Comparison of ENCODE assay signal across 8 cellular contexts in genomic region chr5:124453221-124454032, GRCh38.
A peak's percentile ranks its signal among the peaks of the same experiment; 100 is the strongest.
DNase-seq lines count a peak whose midpoint lies in the region; ATAC-seq and TF ChIP-seq lines count a peak whose summit lies in the region.

No MANE protein-coding gene starts in this region.

- TF ChIP-seq POLR2A in upper lobe of left lung (IDR thresholded peaks at IDR 0.05), result no peak

- H3K27me3 ChIP-seq in upper lobe of left lung, result no peaks in the 10 kb centered on the region

- no peak overlapping the region for H3K27ac Mint-ChIP-seq in activated T-helper 2 cell treated with anti-CD3 and anti-CD28 coated beads, Interferon-gamma antibody, Interleukin-2, Interleukin-4, amounts not matched to agents 10 μg/mL and 5 μg/mL and 100 μg/mL, durations not matched to agents 14 hours and 24 hours and 36 hours

- H3K9me3 Mint-ChIP-seq in activated T-helper 2 cell treated with anti-CD3 and anti-CD28 coated beads, Interferon-gamma antibody, Interleukin-2, Interleukin-4, amounts not matched to agents 10 μg/mL and 5 μg/mL and 100 μg/mL, durations not matched to agents 14 hours and 24 hours and 36 hours, result no peaks in the 10 kb centered on the region

- no peak for TF ChIP-seq CTCF in choroid plexus epithelial cell (conservative IDR thresholded peaks at IDR 0.05; ENCODE audit: low read depth, low read length)
- no peak for TF ChIP-seq CTCF in upper lobe of left lung (IDR thresholded peaks at IDR 0.05)

- no peak overlapping the region for H3K4me3 Mint-ChIP-seq in activated T-helper 2 cell treated with anti-CD3 and anti-CD28 coated beads, Interferon-gamma antibody, Interleukin-2, Interleukin-4, amounts not matched to agents 10 μg/mL and 5 μg/mL and 100 μg/mL, durations not matched to agents 14 hours and 24 hours and 36 hours (ENCODE audit: low read depth)

- TF ChIP-seq EP300 in upper lobe of left lung (IDR thresholded peaks at IDR 0.05), result no peak

- DNase-seq in ELR (ENCODE audit: low read depth) (peak; percentile 50), choroid plexus epithelial cell (ENCODE audit: low read depth) (peak; percentile 73), NCI-H146 (lab: John Stamatoyannopoulos, UW) (no peak), upper lobe of left lung (no peak), NCI-H1694 treated with DMSO at 0.1 percent for 48 hours (lab: John Stamatoyannopoulos, UW) (no peak)
- DNase-seq in activated T-helper 2 cell treated with anti-CD3 and anti-CD28 coated beads, Interferon-gamma antibody, Interleukin-2, Interleukin-4, amounts not matched to agents 10 μg/mL and 5 μg/mL and 100 μg/mL, durations not matched to agents 14 hours and 24 hours and 36 hours (ENCODE audit: low spot score), result no peak

- no peaks in the 10 kb centered on the region for H3K4me1 Mint-ChIP-seq in activated T-helper 2 cell treated with anti-CD3 and anti-CD28 coated beads, Interferon-gamma antibody, Interleukin-2, Interleukin-4, amounts not matched to agents 10 μg/mL and 5 μg/mL and 100 μg/mL, durations not matched to agents 14 hours and 24 hours and 36 hours (ENCODE audit: low read depth)

- H3K4me3 ChIP-seq in choroid plexus epithelial cell (ENCODE audit: low read depth, low read length) (no peak overlapping the region), upper lobe of left lung (no peak overlapping the region)

- 69 to 79% methylated on average over 5 of the region's 5 CpGs for WGBS in upper lobe of left lung, 2 donors

- no peaks in the 10 kb centered on the region for H3K9me3 ChIP-seq in upper lobe of left lung

- no peaks in the 10 kb centered on the region for H3K4me1 ChIP-seq in upper lobe of left lung

- intact Hi-C loops in activated T-helper 2 cell treated with anti-CD3 and anti-CD28 coated beads, Interferon-gamma antibody, Interleukin-2, Interleukin-4, amounts not matched to agents 10 μg/mL and 5 μg/mL and 100 μg/mL, durations not matched to agents 14 hours and 24 hours and 36 hours (cut with micrococcal nuclease), result no loop called here

- H3K27me3 Mint-ChIP-seq in activated T-helper 2 cell treated with anti-CD3 and anti-CD28 coated beads, Interferon-gamma antibody, Interleukin-2, Interleukin-4, amounts not matched to agents 10 μg/mL and 5 μg/mL and 100 μg/mL, durations not matched to agents 14 hours and 24 hours and 36 hours (ENCODE audit: low read depth), result no peaks in the 10 kb centered on the region

- peak; percentile 97 for ATAC-seq in GM21390 (IDR thresholded peaks at IDR 0.05; ENCODE audit: unreplicated experiment)
- peak; percentile 91 for ATAC-seq in HG03558 (IDR thresholded peaks at IDR 0.05; ENCODE audit: extremely low read depth, unreplicated experiment)
- no peak for ATAC-seq in upper lobe of left lung (ENCODE audit: low FRiP score in 2 of 2)

- no peaks in the 10 kb centered on the region for H3K36me3 Mint-ChIP-seq in activated T-helper 2 cell treated with anti-CD3 and anti-CD28 coated beads, Interferon-gamma antibody, Interleukin-2, Interleukin-4, amounts not matched to agents 10 μg/mL and 5 μg/mL and 100 μg/mL, durations not matched to agents 14 hours and 24 hours and 36 hours (ENCODE audit: low read depth)

- H3K27ac ChIP-seq in upper lobe of left lung, result no peak overlapping the region

- no peaks in the 10 kb centered on the region for H3K36me3 ChIP-seq in upper lobe of left lung

Comparison
In these comparisons a context has a peak if more than half of its experiments do, and no peak if none do; other contexts are left out.
1. DNase-seq: peak in ELR (single experiment) and choroid plexus epithelial cell (single experiment); none in NCI-H146 (single experiment), activated T-helper 2 cell treated with anti-CD3 and anti-CD28 coated beads, Interferon-gamma antibody, Interleukin-2, Interleukin-4, amounts not matched to agents 10 μg/mL and 5 μg/mL and 100 μg/mL, durations not matched to agents 14 hours and 24 hours and 36 hours (single experiment), upper lobe of left lung (0 of 2) and NCI-H1694 treated with DMSO at 0.1 percent for 48 hours (single experiment).
2. ATAC-seq: peak in GM21390 (single experiment) and HG03558 (single experiment); none in upper lobe of left lung (0 of 2).